ENCODE assay signal across 13 cellular contexts in genomic region chr3:193452338-193452737, GRCh38.
DNase-seq lines count a peak whose midpoint lies in the region; ATAC-seq, FAIRE-seq and TF ChIP-seq lines count a peak whose summit lies in the region.
"Had no signal": no experiment of that assay in that cellular context is flagged by ENCODE, and none has a peak within 500 bp of the region (broad histone marks: within the 10 kb centered on the region; RNA-seq: fewer than 3 reads in every experiment).

No MANE protein-coding gene starts in this region.

- H3K9me3 ChIP-seq in keratinocyte (ENCODE audit: control insufficient read depth, low read depth, low read length) (no peaks in the 10 kb centered on the region), small intestine (ENCODE audit: control insufficient read depth, low read depth) (no peaks in the 10 kb centered on the region)
- H3K9me3 ChIP-seq: A549, neutrophil had no signal

- H3K79me2 ChIP-seq in keratinocyte (ENCODE audit: control insufficient read depth, insufficient read depth, low read length) = no peaks in the 10 kb centered on the region

- CTCF ChIA-PET in WTC11 (lab: Charles Lee) = interaction anchor here (0.8 to 1.4 kb wide), 3 partner anchors 10 to 96 kb away, joined by 3 to 5 read pairs (median 3); no protein-coding TSS in a partner anchor

- dilution Hi-C loops in keratinocyte (cut with MboI; ENCODE audit: extremely low pct_ligation_motif_present, low sequenced_read_pairs) = no loop called here

- H3K4me1 Mint-ChIP-seq in WTC11 = peaks cover 5% of the 10 kb centered on the region

- no peak overlapping the region for H3K9ac ChIP-seq in keratinocyte (ENCODE audit: control insufficient read depth, extremely low read depth, insufficient read depth, low read length)

- no peaks in the 10 kb centered on the region for H4K20me1 ChIP-seq in keratinocyte (ENCODE audit: control insufficient read depth, extremely low read depth, insufficient read depth, low read length)

- no peak overlapping the region for H2AFZ ChIP-seq in keratinocyte (ENCODE audit: control insufficient read depth, low read length)

- peaks cover 8% of the 10 kb centered on the region for H3K9me3 Mint-ChIP-seq in WTC11

- peak; percentile 72 for ATAC-seq in WTC11
- no peak for ATAC-seq in HG03442 (IDR thresholded peaks at IDR 0.05; ENCODE audit: unreplicated experiment)
- ATAC-seq: A549 had no signal

- H3K27me3 ChIP-seq in keratinocyte (ENCODE audit: control insufficient read depth, extremely low read depth, insufficient read depth, low read length) (no peaks in the 10 kb centered on the region), small intestine (ENCODE audit: control insufficient read depth in 2 of 2, insufficient read depth in 2 of 2, low read length in 2 of 2) (no peaks in the 10 kb centered on the region)

- no peak overlapping the region for H3K4me2 ChIP-seq in keratinocyte (ENCODE audit: control insufficient read depth, extremely low read depth, insufficient read depth, low read depth, low read length)
- H3K4me2 ChIP-seq: A549 had no signal

- H3K4me3 ChIP-seq in keratinocyte (ENCODE audit: control insufficient read depth in 2 of 3, extremely low read depth in 1 of 3, insufficient read depth in 2 of 3, low read depth in 1 of 3, low read length in 3 of 3) (no peak overlapping the region), small intestine (ENCODE audit: low read depth in 1 of 2, low read length in 2 of 2) (no peak overlapping the region)
- H3K4me3 ChIP-seq: A549 had no signal

- H3K36me3 Mint-ChIP-seq in WTC11 = no peaks in the 10 kb centered on the region

- no peaks in the 10 kb centered on the region for H3K36me3 ChIP-seq in keratinocyte (ENCODE audit: control insufficient read depth in 2 of 2, extremely low read depth in 1 of 2, insufficient read depth in 2 of 2, low read length in 2 of 2)
- no peaks in the 10 kb centered on the region for H3K36me3 ChIP-seq in small intestine (ENCODE audit: control insufficient read depth in 2 of 2, insufficient read depth in 2 of 2, low read length in 2 of 2)
- H3K36me3 ChIP-seq: neutrophil had no signal

- no peak for FAIRE-seq in HTR-8/SVneo (lab: Jason Lieb, UNC)
- FAIRE-seq in keratinocyte (lab: Jason Lieb, UNC) = no peak
- no peak for FAIRE-seq in small intestine (lab: Jason Lieb, UNC)
- FAIRE-seq: A549, colon had no signal

- POLR2A ChIA-PET in WTC11 (lab: Charles Lee) = no interaction called here

- TF ChIP-seq CTCF in WTC11 (IDR thresholded peaks at IDR 0.05) (no peak), keratinocyte (optimal IDR thresholded peaks at IDR 0.05 in 1 of 3, IDR thresholded peaks at IDR 0.05 in 1 of 3, conservative IDR thresholded peaks at IDR 0.05 in 1 of 3; ENCODE audit: extremely low read depth in 1 of 3, insufficient read depth in 2 of 3, low read length in 3 of 3) (peak in 2 of 3 experiments; percentile 22 to 47)

- H3K4me1 ChIP-seq in keratinocyte (ENCODE audit: control insufficient read depth, extremely low read depth, insufficient read depth, low read length) (no peaks in the 10 kb centered on the region), small intestine (ENCODE audit: control insufficient read depth in 2 of 2, insufficient read depth in 1 of 2, low read depth in 1 of 2, low read length in 1 of 2) (no peaks in the 10 kb centered on the region)
- H3K4me1 ChIP-seq: A549 had no signal

- H3K27ac Mint-ChIP-seq in WTC11 = peak overlapping the region; percentile 2; the same call in 1 of the 2 replicates

- DNase-seq in NCI-H1417 (lab: John Stamatoyannopoulos, UW) (peak in 2 of 3 experiments; percentile 3 to 45), NCI-H1417 treated with DMSO at 0.1 percent for 48 hours (lab: John Stamatoyannopoulos, UW) (no peak), HTR-8/SVneo (ENCODE audit: insufficient read length, low spot score) (peak; percentile 10), WTC11 (ENCODE audit: low spot score) (no peak), keratinocyte (ENCODE audit: low read depth, low spot score) (no peak), small intestine (no peak)
- no peak for DNase-seq in activated CD4-positive, alpha-beta T cell treated with anti-CD3 and anti-CD28 coated beads, Interleukin-2, amount 50 U/mL, for 1 hour
- DNase-seq: NCI-H1048, SW 1271 had no signal

- H3K27ac ChIP-seq in keratinocyte (ENCODE audit: control insufficient read depth, insufficient read depth, low read length) = no peak overlapping the region
- no peak overlapping the region for H3K27ac ChIP-seq in small intestine (ENCODE audit: low read depth in 1 of 2, low read length in 1 of 2)
- H3K27ac ChIP-seq: A549, neutrophil had no signal

- H3K4me3 Mint-ChIP-seq in WTC11 = no peak overlapping the region

- no peaks in the 10 kb centered on the region for H3K9me1 ChIP-seq in keratinocyte (ENCODE audit: control insufficient read depth, extremely low read depth, insufficient read depth, low read length)

- no peaks in the 10 kb centered on the region for H3K27me3 Mint-ChIP-seq in WTC11 (ENCODE audit: low read depth)

TF ChIP-seq in WTC11, 78 proteins besides CTCF, POLR2A, EP300 and RAD21:
- TF ChIP-seq MXD4 (CRISPR knock-in tag; IDR thresholded peaks at IDR 0.05; ENCODE audit: borderline replicate concordance) (no peak), ZNF232 (CRISPR knock-in tag; IDR thresholded peaks at IDR 0.05) (no peak), HMGXB4 (CRISPR knock-in tag; IDR thresholded peaks at IDR 0.05) (no peak), RORB (CRISPR knock-in tag; IDR thresholded peaks at IDR 0.05) (no peak), TP53 (CRISPR knock-in tag; IDR thresholded peaks at IDR 0.05) (no peak), OVOL2 (CRISPR knock-in tag; IDR thresholded peaks at IDR 0.05; ENCODE audit: borderline replicate concordance) (no peak), NR2C2 (CRISPR knock-in tag; IDR thresholded peaks at IDR 0.05) (no peak), GRHL2 (CRISPR knock-in tag; IDR thresholded peaks at IDR 0.05; ENCODE audit: insufficient replicate concordance, severe bottlenecking) (no peak), FOXP1 (CRISPR knock-in tag; IDR thresholded peaks at IDR 0.05; ENCODE audit: borderline replicate concordance) (no peak), NFYB (CRISPR knock-in tag; conservative IDR thresholded peaks at IDR 0.05; ENCODE audit: low read depth) (no peak), ATF2 (CRISPR knock-in tag; IDR thresholded peaks at IDR 0.05; ENCODE audit: borderline replicate concordance, low read depth) (no peak), HMGA2 (CRISPR knock-in tag; IDR thresholded peaks at IDR 0.05) (no peak)
- TF ChIP-seq, protein P1, sequence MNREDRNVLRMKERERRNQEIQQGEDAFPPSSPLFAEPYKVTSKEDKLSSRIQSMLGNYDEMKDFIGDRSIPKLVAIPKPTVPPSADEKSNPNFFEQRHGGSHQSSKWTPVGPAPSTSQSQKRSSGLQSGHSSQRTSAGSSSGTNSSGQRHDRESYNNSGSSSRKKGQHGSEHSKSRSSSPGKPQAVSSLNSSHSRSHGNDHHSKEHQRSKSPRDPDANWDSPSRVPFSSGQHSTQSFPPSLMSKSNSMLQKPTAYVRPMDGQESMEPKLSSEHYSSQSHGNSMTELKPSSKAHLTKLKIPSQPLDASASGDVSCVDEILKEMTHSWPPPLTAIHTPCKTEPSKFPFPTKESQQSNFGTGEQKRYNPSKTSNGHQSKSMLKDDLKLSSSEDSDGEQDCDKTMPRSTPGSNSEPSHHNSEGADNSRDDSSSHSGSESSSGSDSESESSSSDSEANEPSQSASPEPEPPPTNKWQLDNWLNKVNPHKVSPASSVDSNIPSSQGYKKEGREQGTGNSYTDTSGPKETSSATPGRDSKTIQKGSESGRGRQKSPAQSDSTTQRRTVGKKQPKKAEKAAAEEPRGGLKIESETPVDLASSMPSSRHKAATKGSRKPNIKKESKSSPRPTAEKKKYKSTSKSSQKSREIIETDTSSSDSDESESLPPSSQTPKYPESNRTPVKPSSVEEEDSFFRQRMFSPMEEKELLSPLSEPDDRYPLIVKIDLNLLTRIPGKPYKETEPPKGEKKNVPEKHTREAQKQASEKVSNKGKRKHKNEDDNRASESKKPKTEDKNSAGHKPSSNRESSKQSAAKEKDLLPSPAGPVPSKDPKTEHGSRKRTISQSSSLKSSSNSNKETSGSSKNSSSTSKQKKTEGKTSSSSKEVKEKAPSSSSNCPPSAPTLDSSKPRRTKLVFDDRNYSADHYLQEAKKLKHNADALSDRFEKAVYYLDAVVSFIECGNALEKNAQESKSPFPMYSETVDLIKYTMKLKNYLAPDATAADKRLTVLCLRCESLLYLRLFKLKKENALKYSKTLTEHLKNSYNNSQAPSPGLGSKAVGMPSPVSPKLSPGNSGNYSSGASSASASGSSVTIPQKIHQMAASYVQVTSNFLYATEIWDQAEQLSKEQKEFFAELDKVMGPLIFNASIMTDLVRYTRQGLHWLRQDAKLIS (CRISPR knock-in tag; IDR thresholded peaks at IDR 0.05; ENCODE audit: borderline replicate concordance) = no peak
TF ChIP-seq in WTC11: peak in this region for 0.

Comparison
In these comparisons a context has a peak if more than half of its experiments do, and no peak if none do; other contexts are left out.
1. DNase-seq: peak in NCI-H1417 (2 of 3) and HTR-8/SVneo (single experiment); none in NCI-H1417 treated with DMSO at 0.1 percent for 48 hours (single experiment), WTC11 (single experiment), keratinocyte (single experiment), activated CD4-positive, alpha-beta T cell treated with anti-CD3 and anti-CD28 coated beads, Interleukin-2, amount 50 U/mL, for 1 hour (single experiment) and small intestine (single experiment).